Comparison of ENCODE assay signal across 14 cellular contexts in the genomic region with DNA sequence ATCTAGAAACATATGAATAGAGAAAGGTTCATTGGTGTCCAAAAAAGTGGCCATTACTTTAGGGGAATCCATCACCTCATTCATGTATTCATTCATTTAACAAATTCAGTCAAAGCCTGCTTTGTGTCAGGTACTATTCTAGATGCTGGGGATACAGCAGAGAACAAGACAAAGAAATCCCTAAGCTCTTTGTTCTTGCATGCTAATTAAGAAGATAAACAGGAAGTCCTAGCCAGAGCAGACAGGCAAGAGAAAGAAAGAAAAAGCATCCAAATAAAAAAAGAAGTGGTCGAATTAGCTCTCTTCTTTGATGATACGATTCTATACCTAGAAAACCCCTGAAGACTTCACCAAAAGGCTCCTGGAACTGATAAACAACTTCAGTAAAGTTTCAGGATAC. TPM values are rescaled to one million over a fixed set of nuclear protein-coding genes. Genes with fewer than 3 reads are reported as not detected.
A peak's percentile ranks its signal among the peaks of the same experiment; 100 is the strongest.
DNase-seq lines count a peak whose midpoint lies in the region; ATAC-seq and TF ChIP-seq lines count a peak whose summit lies in the region.
"Had no signal": no experiment of that assay in that cellular context is flagged by ENCODE, and none has a peak within 500 bp of the region (broad histone marks: within the 10 kb centered on the region; RNA-seq: fewer than 3 reads in every experiment).

No MANE protein-coding gene starts in this region.

- H3K79me1 ChIP-seq in mesenchymal stem cell (replicated peaks; ENCODE audit: low read length, poor library complexity, severe bottlenecking): no peaks in the 10 kb centered on the region

- no peak overlapping the region for H4K91ac ChIP-seq in mesenchymal stem cell (ENCODE audit: low read length)

- H2BK120ac ChIP-seq in mesenchymal stem cell (ENCODE audit: low read depth, low read length): no peak overlapping the region

- ATAC-seq in GM21723 (IDR thresholded peaks at IDR 0.05; ENCODE audit: unreplicated experiment) (peak; percentile 76), memory B cell (ENCODE audit: low read depth) (no peak), mucosa of descending colon (no peak)
- ATAC-seq: A549, foreskin keratinocyte had no signal

- H3K4me3 Mint-ChIP-seq in activated CD4-positive, alpha-beta T cell treated with anti-CD3 and anti-CD28 coated beads, Interleukin-2, amount 10 ng/mL, durations not matched to agents 24 days and 14 days: peak overlapping the region; percentile 44
- H3K4me3 Mint-ChIP-seq in memory B cell: peak overlapping the region; percentile 28

- WGBS in mesenchymal stem cell: no CpG with 5 or more reads among the region's 2 CpGs

- H3K9ac ChIP-seq in HUES6 (ENCODE audit: low read length) (no peak overlapping the region), mesenchymal stem cell (ENCODE audit: low read length) (no peak overlapping the region)

- no peak for TF ChIP-seq CTCF in mucosa of descending colon (IDR thresholded peaks at IDR 0.05)

- H3K4me2 ChIP-seq in mesenchymal stem cell (ENCODE audit: low read length, poor library complexity, severe bottlenecking): no peak overlapping the region
- H3K4me2 ChIP-seq: A549 had no signal

- no peak overlapping the region for H2AK5ac ChIP-seq in mesenchymal stem cell (ENCODE audit: low read length, severe bottlenecking)

- H3K4me3 ChIP-seq in HUES6 (ENCODE audit: low read depth, low read length) (no peak overlapping the region), mucosa of descending colon (no peak overlapping the region), mesenchymal stem cell (ENCODE audit: insufficient read depth in 1 of 2, low read depth in 1 of 2, low read length in 2 of 2) (no peak overlapping the region)
- H3K4me3 ChIP-seq: A549 had no signal

- no peak overlapping the region for H3K4ac ChIP-seq in mesenchymal stem cell (ENCODE audit: low read depth in 1 of 2, low read length in 2 of 2)

- no peaks in the 10 kb centered on the region for H3K9me3 Mint-ChIP-seq in activated CD4-positive, alpha-beta T cell treated with anti-CD3 and anti-CD28 coated beads, Interleukin-2, amount 10 ng/mL, durations not matched to agents 24 days and 14 days
- H3K9me3 Mint-ChIP-seq in memory B cell: no peaks in the 10 kb centered on the region

- no peak overlapping the region for H3K23ac ChIP-seq in mesenchymal stem cell (ENCODE audit: low read length in 2 of 2)

- H3K27me3 ChIP-seq in HUES6 (ENCODE audit: control insufficient read depth, insufficient read depth, low read length): no peaks in the 10 kb centered on the region
- H3K27me3 ChIP-seq in mesenchymal stem cell (ENCODE audit: control insufficient read depth in 1 of 2, insufficient read depth in 1 of 2, low read length in 2 of 2): no peaks in the 10 kb centered on the region
- H3K27me3 ChIP-seq: brain microvascular endothelial cell, foreskin keratinocyte had no signal

- H3K27ac ChIP-seq in HUES6 (ENCODE audit: low read depth, low read length) (peak overlapping the region; percentile 12; the same call in 1 of the 2 replicates), mesenchymal stem cell (ENCODE audit: low read length, poor library complexity, severe bottlenecking) (no peak overlapping the region)
- H3K27ac ChIP-seq: A549, brain microvascular endothelial cell, foreskin keratinocyte had no signal

- H3K18ac ChIP-seq in mesenchymal stem cell (ENCODE audit: low read depth in 1 of 2, low read length in 2 of 2): no peak overlapping the region

- intact Hi-C loops in activated CD4-positive, alpha-beta T cell treated with anti-CD3 and anti-CD28 coated beads, Interleukin-2, amount 10 ng/mL, durations not matched to agents 24 days and 14 days (cut with micrococcal nuclease): no loop called here
- intact Hi-C loops in mucosa of descending colon (cut with DNase I, micrococcal nuclease): no loop called here

- no peak for DNase-seq in activated CD4-positive, alpha-beta T cell treated with anti-CD3 and anti-CD28 coated beads, Interleukin-2, amount 10 ng/mL, durations not matched to agents 24 days and 14 days
- DNase-seq in activated CD4-positive, alpha-beta T cell treated with anti-CD3 and anti-CD28 coated beads, Interleukin-2, amount 50 U/mL, for 48 hours: no peak
- DNase-seq in memory B cell (ENCODE audit: low spot score in 2 of 2) (no peak), mucosa of descending colon (no peak), NCI-H128 (lab: John Stamatoyannopoulos, UW; ENCODE audit: unreplicated experiment) (no peak), mesenchymal stem cell (no peak)
- DNase-seq: activated naive CD4-positive, alpha-beta T cell; brain microvascular endothelial cell; effector CD8-positive, alpha-beta T cell; foreskin keratinocyte; retina had no signal

- peaks cover 5% of the 10 kb centered on the region for H3K27me3 Mint-ChIP-seq in activated CD4-positive, alpha-beta T cell treated with anti-CD3 and anti-CD28 coated beads, Interleukin-2, amount 10 ng/mL, durations not matched to agents 24 days and 14 days
- H3K27me3 Mint-ChIP-seq in memory B cell: no peaks in the 10 kb centered on the region

- H2AFZ ChIP-seq in mesenchymal stem cell (ENCODE audit: low read depth, low read length): no peak overlapping the region

- H3K36me3 Mint-ChIP-seq in activated CD4-positive, alpha-beta T cell treated with anti-CD3 and anti-CD28 coated beads, Interleukin-2, amount 10 ng/mL, durations not matched to agents 24 days and 14 days (ENCODE audit: low read depth): no peaks in the 10 kb centered on the region
- no peaks in the 10 kb centered on the region for H3K36me3 Mint-ChIP-seq in memory B cell

- H3K4me1 ChIP-seq in HUES6 (ENCODE audit: control insufficient read depth, insufficient read depth, low read length) (peaks cover 29% of the 10 kb centered on the region), mucosa of descending colon (ENCODE audit: low read depth) (no peaks in the 10 kb centered on the region), mesenchymal stem cell (ENCODE audit: control insufficient read depth, insufficient read depth, low read depth, low read length) (no peaks in the 10 kb centered on the region)
- H3K4me1 ChIP-seq: A549, foreskin keratinocyte had no signal

- no peaks in the 10 kb centered on the region for H3K36me3 ChIP-seq in HUES6 (ENCODE audit: control insufficient read depth, insufficient read depth, low read length)
- H3K36me3 ChIP-seq in mucosa of descending colon (ENCODE audit: low read depth): no peaks in the 10 kb centered on the region
- H3K36me3 ChIP-seq in mesenchymal stem cell (ENCODE audit: control insufficient read depth in 1 of 2, insufficient read depth in 2 of 2, low read depth in 1 of 2, low read length in 2 of 2): no peaks in the 10 kb centered on the region
- H3K36me3 ChIP-seq: brain microvascular endothelial cell had no signal

- peaks cover 17% of the 10 kb centered on the region for H3K4me1 Mint-ChIP-seq in activated CD4-positive, alpha-beta T cell treated with anti-CD3 and anti-CD28 coated beads, Interleukin-2, amount 10 ng/mL, durations not matched to agents 24 days and 14 days
- H3K4me1 Mint-ChIP-seq in memory B cell: peaks cover 12% of the 10 kb centered on the region

- H3K9me3 ChIP-seq in HUES6 (ENCODE audit: control insufficient read depth, insufficient read depth, low read depth, low read length) (no peaks in the 10 kb centered on the region), mucosa of descending colon (no peaks in the 10 kb centered on the region), mesenchymal stem cell (ENCODE audit: control insufficient read depth, low read length) (no peaks in the 10 kb centered on the region)
- H3K9me3 ChIP-seq: A549 had no signal

- no peak overlapping the region for H3K14ac ChIP-seq in mesenchymal stem cell (ENCODE audit: low read length in 2 of 2)

- no peak overlapping the region for H4K8ac ChIP-seq in mesenchymal stem cell (ENCODE audit: low read length)

- H2BK12ac ChIP-seq in mesenchymal stem cell (ENCODE audit: low read length in 2 of 2): no peak overlapping the region

- peak overlapping the region; percentile 1 for H3K27ac Mint-ChIP-seq in activated CD4-positive, alpha-beta T cell treated with anti-CD3 and anti-CD28 coated beads, Interleukin-2, amount 10 ng/mL, durations not matched to agents 24 days and 14 days
- peak overlapping the region; percentile 77 for H3K27ac Mint-ChIP-seq in memory B cell

- H2BK15ac ChIP-seq in mesenchymal stem cell (ENCODE audit: low read depth, poor library complexity, severe bottlenecking): no peak overlapping the region

- H2BK5ac ChIP-seq in mesenchymal stem cell (ENCODE audit: low read depth, low read length, poor library complexity, severe bottlenecking): no peak overlapping the region

RNA-seq across cellular contexts. Expression of a gene that starts 12.4 kb away (rescaled TPM):
- total RNA-seq in activated CD4-positive, alpha-beta T cell treated with anti-CD3 and anti-CD28 coated beads, Interleukin-2, amount 10 ng/mL, durations not matched to agents 24 days and 14 days: 11.8 and 13.1 TPM in 2 replicates
- 10 to 100 TPM in 1 of 3 donors, 1 to 10 TPM in 2; 9.3 to 22.2 (median 9.5) TPM for total RNA-seq in mucosa of descending colon
- 74.4 TPM for polyA plus RNA-seq in mesenchymal stem cell (2013, experiment 1 of 2)
- polyA plus RNA-seq in mesenchymal stem cell (2013, experiment 2 of 2): 72.6 TPM
